19 cellular contexts compared by ENCODE assay signal in the genomic region with DNA sequence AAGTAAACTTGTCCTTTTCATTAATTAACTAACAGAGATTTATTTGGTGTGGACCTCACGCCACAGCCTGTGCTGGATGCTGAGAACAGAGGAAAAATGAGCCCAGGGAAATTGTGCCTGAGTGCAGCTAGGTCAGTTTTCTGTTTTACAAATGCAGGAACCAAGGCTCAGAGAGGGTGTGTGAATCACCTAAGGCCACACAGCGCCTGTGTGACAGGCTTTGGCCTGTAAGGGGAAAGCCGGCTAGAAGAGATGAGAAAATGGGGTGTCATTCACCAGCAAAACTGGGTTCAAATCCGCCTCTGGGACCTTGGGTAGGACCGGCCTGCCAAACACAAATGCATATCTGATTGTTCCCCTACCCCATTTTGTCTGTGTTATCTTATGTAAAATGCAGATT.
"Had no signal": no experiment of that assay in that cellular context is flagged by ENCODE, and none has a peak within 500 bp of the region (broad histone marks: within the 10 kb centered on the region; RNA-seq: fewer than 3 reads in every experiment).

No MANE protein-coding gene starts in this region.

- H3K4me3 Mint-ChIP-seq: activated CD4-positive, alpha-beta T cell treated with anti-CD3 and anti-CD28 coated beads, Interleukin-2, amount 10 ng/mL, durations not matched to agents 24 days and 14 days; activated CD8-positive, alpha-beta memory T cell treated with anti-CD3 and anti-CD28 coated beads, Interleukin-2, amount 10 ng/mL, durations not matched to agents 7 days and 5 days; activated CD8-positive, alpha-beta T cell treated with anti-CD3 and anti-CD28 coated beads for 36 hours; activated naive CD8-positive, alpha-beta T cell treated with anti-CD3 and anti-CD28 coated beads, Interleukin-2, amount 50 U/mL, for 24 hours; natural killer cell treated with Interleukin-12 subunit alpha and Interleukin-12 subunit beta and Interleukin-15 and Interleukin-18, amount 100 ng/mL, for 72 hours had no signal

- H3K9me3 ChIP-seq: neutrophil, ovary, thyroid gland had no signal

- H3K27me3 ChIP-seq: neutrophil, ovary, spleen, thyroid gland had no signal

- H3K9me3 Mint-ChIP-seq: activated naive CD8-positive, alpha-beta T cell treated with anti-CD3 and anti-CD28 coated beads, Interleukin-2, amount 50 U/mL, for 24 hours; natural killer cell treated with Interleukin-12 subunit alpha and Interleukin-12 subunit beta and Interleukin-15 and Interleukin-18, amount 100 ng/mL, for 72 hours had no signal

- H3K4me1 Mint-ChIP-seq: activated CD4-positive, alpha-beta T cell treated with anti-CD3 and anti-CD28 coated beads, Interleukin-2, amount 10 ng/mL, durations not matched to agents 24 days and 14 days; activated CD8-positive, alpha-beta memory T cell treated with anti-CD3 and anti-CD28 coated beads, Interleukin-2, amount 10 ng/mL, durations not matched to agents 7 days and 5 days had no signal

- FAIRE-seq: endometrium had no signal

- H3K27ac Mint-ChIP-seq: activated CD4-positive, alpha-beta T cell treated with anti-CD3 and anti-CD28 coated beads, Interleukin-2, amount 10 ng/mL, durations not matched to agents 24 days and 14 days; activated CD8-positive, alpha-beta memory T cell treated with anti-CD3 and anti-CD28 coated beads, Interleukin-2, amount 10 ng/mL, durations not matched to agents 7 days and 5 days; activated CD8-positive, alpha-beta T cell treated with anti-CD3 and anti-CD28 coated beads for 36 hours; activated naive CD8-positive, alpha-beta T cell treated with anti-CD3 and anti-CD28 coated beads, Interleukin-2, amount 50 U/mL, for 24 hours; natural killer cell treated with Interleukin-12 subunit alpha and Interleukin-12 subunit beta and Interleukin-15 and Interleukin-18, amount 100 ng/mL, for 72 hours had no signal

- H3K36me3 ChIP-seq: left ventricle myocardium inferior, neutrophil, ovary, spleen, thyroid gland had no signal

- H3K36me3 Mint-ChIP-seq: activated CD8-positive, alpha-beta memory T cell treated with anti-CD3 and anti-CD28 coated beads, Interleukin-2, amount 10 ng/mL, durations not matched to agents 7 days and 5 days; natural killer cell treated with Interleukin-12 subunit alpha and Interleukin-12 subunit beta and Interleukin-15 and Interleukin-18, amount 100 ng/mL, for 72 hours had no signal

- DNase-seq: activated CD4-positive, alpha-beta T cell treated with anti-CD3 and anti-CD28 coated beads, Interleukin-2, amount 10 ng/mL, durations not matched to agents 24 days and 14 days; activated CD8-positive, alpha-beta memory T cell treated with anti-CD3 and anti-CD28 coated beads, Interleukin-2, amount 10 ng/mL, durations not matched to agents 7 days and 5 days; activated CD8-positive, alpha-beta T cell treated with anti-CD3 and anti-CD28 coated beads for 36 hours; activated effector memory CD4-positive, alpha-beta T cell treated with anti-CD3 and anti-CD28 coated beads, Interleukin-2, amount 50 U/mL, for 16 hours; activated naive CD4-positive, alpha-beta T cell treated with anti-CD3 and anti-CD28 coated beads, Interleukin-2, amount 50 U/mL, for 16 hours; activated naive CD8-positive, alpha-beta T cell treated with anti-CD3 and anti-CD28 coated beads, Interleukin-2, amount 50 U/mL, for 24 hours; activated T-cell treated with anti-CD3 and anti-CD28 coated beads for 4 hours; foreskin melanocyte; hippocampal formation; kidney glomerular epithelial cell; left ventricle myocardium inferior; spleen; stimulated activated CD4-positive, alpha-beta T cell treated with anti-CD3 and anti-CD28 coated beads, Interleukin-4, amount 100 ng/mL, for 1 hour; stimulated activated naive CD4-positive, alpha-beta T cell; thyroid gland had no signal

- H3K27me3 Mint-ChIP-seq: activated CD8-positive, alpha-beta T cell treated with anti-CD3 and anti-CD28 coated beads for 36 hours; activated naive CD8-positive, alpha-beta T cell treated with anti-CD3 and anti-CD28 coated beads, Interleukin-2, amount 50 U/mL, for 24 hours; natural killer cell treated with Interleukin-12 subunit alpha and Interleukin-12 subunit beta and Interleukin-15 and Interleukin-18, amount 100 ng/mL, for 72 hours had no signal

- H3K4me3 ChIP-seq: left ventricle myocardium inferior, ovary, spleen, thyroid gland had no signal

- ATAC-seq: activated CD8-positive, alpha-beta memory T cell treated with anti-CD3 and anti-CD28 coated beads, Interleukin-2, amount 10 ng/mL, durations not matched to agents 7 days and 5 days; activated CD8-positive, alpha-beta T cell treated with anti-CD3 and anti-CD28 coated beads for 36 hours; activated naive CD8-positive, alpha-beta T cell treated with anti-CD3 and anti-CD28 coated beads, Interleukin-2, amount 50 U/mL, for 24 hours; natural killer cell treated with Interleukin-12 subunit alpha and Interleukin-12 subunit beta and Interleukin-15 and Interleukin-18, amount 100 ng/mL, for 72 hours had no signal

- H3K27ac ChIP-seq: left ventricle myocardium inferior, neutrophil, spleen, thyroid gland had no signal
